Comparison of ENCODE assay signal across 7 cellular contexts in the genomic region with DNA sequence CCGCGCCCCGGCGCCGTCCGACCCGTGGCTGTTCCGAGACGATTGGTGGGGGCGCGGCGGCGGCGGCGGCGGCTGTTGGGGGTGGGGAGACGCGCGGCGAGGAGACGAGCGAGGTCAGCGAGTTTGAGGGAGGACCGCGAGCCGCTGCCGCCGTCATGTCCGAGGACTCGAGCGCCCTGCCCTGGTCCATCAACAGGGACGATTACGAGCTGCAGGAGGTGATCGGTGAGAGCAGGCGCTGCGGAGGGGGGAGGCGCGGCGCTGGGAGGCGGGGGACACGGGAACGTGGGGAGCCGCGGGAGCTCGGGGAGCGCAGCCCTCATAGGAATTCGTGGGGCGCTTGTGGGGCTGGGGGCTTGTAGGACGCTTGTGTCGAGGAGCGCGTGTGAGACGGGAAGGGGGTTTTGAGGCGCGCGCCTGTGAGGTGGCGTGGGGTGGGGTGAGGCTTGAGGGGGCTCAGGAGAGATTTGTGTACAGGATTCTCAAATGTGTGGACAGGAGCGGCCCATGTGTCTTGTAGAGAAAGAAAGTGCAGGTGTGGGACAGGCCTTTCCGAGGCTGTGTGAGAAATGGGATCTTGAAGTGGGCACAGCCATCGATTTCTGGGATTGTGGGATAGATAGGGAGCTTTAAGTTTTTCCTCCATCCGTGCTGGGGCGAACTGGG. TPM values are rescaled to one million over a fixed set of nuclear protein-coding genes. Genes with fewer than 3 reads are reported as not detected.
A peak's percentile ranks its signal among the peaks of the same experiment; 100 is the strongest.
DNase-seq lines count a peak whose midpoint lies in the region; ATAC-seq and TF ChIP-seq lines count a peak whose summit lies in the region.

No MANE protein-coding gene starts in this region.

- H3K27ac ChIP-seq in right atrium auricular region: peak overlapping the region; percentile 99
- H3K27ac ChIP-seq in psoas muscle: peak overlapping the region; percentile 99

- no peaks in the 10 kb centered on the region for H3K4me1 ChIP-seq in ES-I3 (ENCODE audit: insufficient read depth, low read length)
- H3K4me1 ChIP-seq in right atrium auricular region: peaks cover 0 to 25% of the 10 kb centered on the region in 2 donors
- H3K4me1 ChIP-seq in psoas muscle: peaks cover 34% of the 10 kb centered on the region

- WGBS in psoas muscle, 3 donors: 0 to 2% (median 1%) methylated on average over 39 to 62 of the region's 62 CpGs

- H3K36me3 ChIP-seq in ES-I3 (ENCODE audit: insufficient read depth, low read length) (no peaks in the 10 kb centered on the region), right atrium auricular region (no peaks in the 10 kb centered on the region), psoas muscle (ENCODE audit: insufficient read depth in 1 of 2, low read depth in 1 of 2) (no peaks in the 10 kb centered on the region)

- peak; percentile 49 to 62 (median 57) for ATAC-seq in psoas muscle

- H3K4me3 ChIP-seq in right atrium auricular region (peak overlapping the region; percentile 83 to 88), psoas muscle (peak overlapping the region; percentile 92)

- intact Hi-C loops in psoas muscle (cut with DNase I): loop anchor here in 1 of 2 donors (2.0 to 10.0 kb wide), 2 partner anchors 29 to 1171 kb away; a partner anchor contains a TSS

- DNase-seq in HT-29 (ENCODE audit: low spot score) (peak; percentile 48), right atrium auricular region (ENCODE audit: low spot score) (no peak), psoas muscle (no peak), DMS79 (lab: John Stamatoyannopoulos, UW) (no peak)
- DNase-seq in activated T-helper 9 cell treated with anti-CD3 and anti-CD28 coated beads, Interleukin-2, amount 50 U/mL, for 16 hours (ENCODE audit: low read depth): peak; percentile 16
- DNase-seq in effector CD8-positive, alpha-beta T cell (lab: John Stamatoyannopoulos, UW): no peak

- TF ChIP-seq CTCF in right atrium auricular region (IDR thresholded peaks at IDR 0.05) (no peak), psoas muscle (IDR thresholded peaks at IDR 0.05) (no peak)

- H3K9ac ChIP-seq in ES-I3 (ENCODE audit: low read depth, low read length): peak overlapping the region; percentile 65

- H3K9me3 ChIP-seq in ES-I3 (ENCODE audit: control insufficient read depth, insufficient read depth, low read length) (no peaks in the 10 kb centered on the region), right atrium auricular region (no peaks in the 10 kb centered on the region), psoas muscle (no peaks in the 10 kb centered on the region)

- H3K27me3 ChIP-seq in right atrium auricular region (no peaks in the 10 kb centered on the region), psoas muscle (ENCODE audit: insufficient read depth in 3 of 3, low read length in 2 of 3) (no peaks in the 10 kb centered on the region)

RNA-seq across cellular contexts. Expression of a gene that starts 0.5 kb away (rescaled TPM):
- 11.8 and 12.9 TPM in 2 replicates for total RNA-seq in HT-29 (2014; rRNA removed; shearing (Covaris generic))
- 10 to 100 TPM; 25.8 to 27.2 TPM for total RNA-seq in right atrium auricular region
- total RNA-seq in psoas muscle: 10 to 100 TPM; 30.6 to 60.1 (median 47.7) TPM
- 10 to 100 TPM; 26.4 to 59.6 (median 47.4) TPM for polyA plus RNA-seq in psoas muscle

RNA-seq across cellular contexts. Expression of a gene that starts 27.4 kb away (rescaled TPM):
- 5.5 and 11.9 TPM in 2 replicates for total RNA-seq in HT-29 (2014; rRNA removed; shearing (Covaris generic))
- total RNA-seq in right atrium auricular region (10 to 100 TPM in 1 of 2 donors, 1 to 10 TPM in 1; 7.1 to 14.3 TPM), psoas muscle (1 to 10 TPM; 3.8 to 6.0 (median 4.6) TPM)
- polyA plus RNA-seq in psoas muscle: 1 to 10 TPM; 2.9 to 7.0 (median 3.0) TPM

RNA-seq across cellular contexts. Expression of a gene that starts 28.9 kb away (rescaled TPM):
- total RNA-seq in HT-29 (2014; rRNA removed; shearing (Covaris generic)): 71.9 and 84.7 TPM in 2 replicates
- total RNA-seq in right atrium auricular region (10 to 100 TPM; 50.9 to 74.0 TPM), psoas muscle (10 to 100 TPM; 34.9 to 48.6 (median 40.7) TPM)
- 10 to 100 TPM; 23.6 to 52.2 (median 28.6) TPM for polyA plus RNA-seq in psoas muscle

Comparison
In these comparisons a context has a peak if more than half of its experiments do, and no peak if none do; other contexts are left out.
1. DNase-seq: peak in HT-29 (single experiment) and activated T-helper 9 cell treated with anti-CD3 and anti-CD28 coated beads, Interleukin-2, amount 50 U/mL, for 16 hours (single experiment); none in right atrium auricular region (single experiment), psoas muscle (0 of 2), DMS79 (single experiment) and effector CD8-positive, alpha-beta T cell (single experiment).